8 cellular contexts compared by ENCODE assay signal in the genomic region with DNA sequence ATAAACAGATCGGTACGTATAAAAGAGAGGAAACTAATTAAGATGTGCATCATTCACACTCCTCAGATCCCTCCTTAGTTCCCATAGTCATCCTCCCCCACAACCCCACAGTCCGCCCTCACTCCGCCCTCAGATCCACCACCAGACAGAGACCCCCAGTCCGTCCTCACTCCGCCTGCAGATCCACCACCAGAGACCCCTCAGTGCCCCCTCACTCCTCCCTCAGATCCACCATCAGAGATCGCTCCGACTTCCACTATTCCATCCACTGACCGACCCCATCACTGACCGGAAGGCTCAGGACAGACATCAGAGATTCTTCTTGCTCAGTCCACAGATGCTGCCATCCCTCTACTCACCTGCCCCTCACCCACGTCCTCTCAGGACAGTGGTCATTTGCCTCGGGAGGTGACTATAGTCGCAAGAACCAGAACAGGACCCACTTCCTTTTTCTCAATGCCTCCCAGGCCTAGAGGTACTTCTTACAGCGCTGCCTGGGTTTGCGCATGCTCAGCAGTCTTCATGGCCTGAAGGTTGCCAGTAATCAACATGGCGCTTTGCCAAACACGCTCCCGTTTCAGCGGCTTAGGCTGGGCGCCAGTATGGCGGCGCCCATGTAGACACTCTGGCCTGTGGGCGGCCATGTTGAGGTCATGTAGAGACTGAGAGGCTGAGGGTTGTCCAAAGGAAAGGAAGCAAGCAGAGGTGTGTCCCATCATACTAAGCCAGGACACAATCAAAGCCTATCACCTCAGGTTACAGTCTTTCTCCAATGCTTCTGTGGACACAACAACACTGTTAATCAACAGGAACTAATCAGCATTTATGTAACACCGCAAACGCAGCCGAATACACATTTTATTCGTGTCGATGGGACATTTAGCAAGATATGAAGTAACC. TPM values are rescaled to one million over a fixed set of nuclear protein-coding genes. Genes with fewer than 3 reads are reported as not detected.
DNase-seq lines count a peak whose midpoint lies in the region; ATAC-seq and TF ChIP-seq lines count a peak whose summit lies in the region.

A gene (minus strand): TSS at position 508 of the 900 bp plus-strand sequence. CDS start 3,009 bp downstream, outside the sequence.

- H3K9me3 ChIP-seq in mucosa of rectum (ENCODE audit: control insufficient read depth in 2 of 2, low read length in 2 of 2), result no peaks in the 10 kb centered on the region

- H3K36me3 ChIP-seq in mucosa of rectum (ENCODE audit: control insufficient read depth in 2 of 2, insufficient read depth in 2 of 2, low read length in 2 of 2), result peaks cover 0 to 3% of the 10 kb centered on the region in 2 donors

- peak within 1 kb of the TSS; percentile 57 to 99 (median 99) for H3K27ac Mint-ChIP-seq in IgD-negative memory B cell

- H3K27me3 ChIP-seq in mucosa of rectum (ENCODE audit: control insufficient read depth in 2 of 2, insufficient read depth in 2 of 2, low read length in 2 of 2), result no peaks in the 10 kb centered on the region

- H3K4me3 Mint-ChIP-seq in IgD-negative memory B cell, result peak within 1 kb of the TSS; percentile 90 to 100 (median 99)

- H3K27ac ChIP-seq in mucosa of rectum (ENCODE audit: low read depth in 2 of 2, low read length in 2 of 2), result peak within 1 kb of the TSS; percentile 68 to 70

- H3K9me3 Mint-ChIP-seq in IgD-negative memory B cell, result no peaks in the 10 kb centered on the region

- peaks cover 0 to 2% of the 10 kb centered on the region in 2 donors for H3K4me1 ChIP-seq in mucosa of rectum (ENCODE audit: control insufficient read depth in 2 of 2, insufficient read depth in 2 of 2, low read length in 2 of 2)

- peaks cover 21 to 29% (median 28%) of the 10 kb centered on the region in 3 donors for H3K4me1 Mint-ChIP-seq in IgD-negative memory B cell

- ATAC-seq in GM21529 (IDR thresholded peaks at IDR 0.05; ENCODE audit: unreplicated experiment), result peak; percentile 98

- peak within 1 kb of the TSS; percentile 90 to 98 for H3K4me3 ChIP-seq in mucosa of rectum (ENCODE audit: low read length in 2 of 2)

- DNase-seq in DMS 273 treated with DMSO at 0.1 percent for 48 hours (lab: John Stamatoyannopoulos, UW) (peak; percentile 89), OCI-M2 (lab: John Stamatoyannopoulos, UW; ENCODE audit: unreplicated experiment) (peak; percentile 91), activated T-cell treated with anti-CD3 and anti-CD28 coated beads for 48 hours (ENCODE audit: low read depth) (peak; percentile 92), erythroblast (lab: John Stamatoyannopoulos, UW) (peak; percentile 99)
- DNase-seq in stimulated activated CD8-positive, alpha-beta memory T cell treated with anti-CD3 and anti-CD28 coated beads, Interleukin-4, amount 100 ng/mL, for 48 hours, result peak; percentile 98

- H3K27me3 Mint-ChIP-seq in IgD-negative memory B cell, result no peaks in the 10 kb centered on the region

- H3K9ac ChIP-seq in mucosa of rectum (ENCODE audit: low read depth in 1 of 2, low read length in 2 of 2), result peak within 1 kb of the TSS; percentile 68 to 76

- TF ChIP-seq POLR2A in erythroblast (IDR thresholded peaks at IDR 0.05; ENCODE audit: low read length), result peak; percentile 81

- H3K36me3 Mint-ChIP-seq in IgD-negative memory B cell, result peaks cover 6% of the 10 kb centered on the region

RNA-seq across cellular contexts. Expression of the gene that starts here (rescaled TPM):
- 4.3 TPM for polyA plus RNA-seq in IgD-negative memory B cell

Comparison
In these comparisons a context has a peak if more than half of its experiments do, and no peak if none do; other contexts are left out.
1. Peak in every context shown above with its lines: DNase-seq, ATAC-seq, H3K4me3 ChIP-seq and H3K27ac ChIP-seq.